9 cellular contexts compared by ENCODE assay signal in the genomic region with DNA sequence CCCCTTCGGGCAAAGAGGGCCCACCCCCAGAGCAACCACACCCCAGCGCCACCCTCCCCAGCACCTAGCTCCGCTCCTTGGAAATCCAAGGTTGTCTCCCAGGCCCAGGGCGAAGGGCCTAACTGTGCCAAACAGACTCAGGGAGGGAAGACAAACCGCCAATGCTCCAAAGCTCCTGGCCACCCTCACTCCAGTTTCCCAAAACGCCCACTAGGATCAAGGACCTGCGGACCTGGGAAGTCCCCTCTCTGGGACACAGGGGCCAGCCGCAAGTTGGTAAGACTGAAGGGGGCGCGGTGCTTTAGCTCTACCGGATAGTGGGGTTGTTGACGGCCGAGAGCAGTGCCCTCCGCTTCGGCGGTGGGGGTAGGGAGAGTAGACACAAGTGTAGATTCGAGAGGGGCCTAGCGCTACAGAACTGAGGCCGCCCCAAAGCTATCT. TPM values are rescaled to one million over a fixed set of nuclear protein-coding genes. Genes with fewer than 3 reads are reported as not detected.
DNase-seq lines count a peak whose midpoint lies in the region; FAIRE-seq and TF ChIP-seq lines count a peak whose summit lies in the region.
"Had no signal": no experiment of that assay in that cellular context is flagged by ENCODE, and none has a peak within 500 bp of the region (broad histone marks: within the 10 kb centered on the region; RNA-seq: fewer than 3 reads in every experiment).

No MANE protein-coding gene starts in this region.

- H4K20me1 ChIP-seq in OCI-LY7 (ENCODE audit: insufficient read depth, low read length): no peaks in the 10 kb centered on the region

- CTCF ChIA-PET in OCI-LY7 (lab: Charles Lee; ENCODE audit: unreplicated experiment): interaction anchor here (0.5 kb wide), 1 partner anchor 788 kb away, joined by 3 read pairs; no protein-coding TSS in a partner anchor

- H3K27me3 ChIP-seq in HUES6 (ENCODE audit: control insufficient read depth, insufficient read depth, low read length): peaks cover 26% of the 10 kb centered on the region; the same call in 1 of the 2 replicates
- H3K27me3 ChIP-seq in adrenal gland: no peaks in the 10 kb centered on the region
- peaks cover 39% of the 10 kb centered on the region for H3K27me3 ChIP-seq in iPS-20b (ENCODE audit: insufficient read depth, low read length)
- no peaks in the 10 kb centered on the region for H3K27me3 ChIP-seq in small intestine (ENCODE audit: control insufficient read depth in 2 of 2, insufficient read depth in 2 of 2, low read length in 2 of 2)

- no peak for FAIRE-seq in small intestine (lab: Jason Lieb, UNC)

- H3K27ac ChIP-seq in HUES6 (ENCODE audit: low read depth, low read length): no peak overlapping the region
- peak overlapping the region in 2 of 5 donors; percentile 77 to 87 for H3K27ac ChIP-seq in adrenal gland
- H3K27ac ChIP-seq in iPS-20b (ENCODE audit: low read length): no peak overlapping the region
- H3K27ac ChIP-seq in small intestine (ENCODE audit: low read depth in 1 of 2, low read length in 1 of 2): peak overlapping the region; percentile 81
- H3K27ac ChIP-seq in OCI-LY7 (ENCODE audit: low read depth, low read length, poor library complexity, severe bottlenecking): no peak overlapping the region

- peaks cover 7% of the 10 kb centered on the region for H3K4me1 ChIP-seq in HUES6 (ENCODE audit: control insufficient read depth, insufficient read depth, low read length)
- peaks cover 22 to 51% of the 10 kb centered on the region in 2 donors for H3K4me1 ChIP-seq in adrenal gland (replicated peaks in 1 of 2)
- H3K4me1 ChIP-seq in iPS-20b (ENCODE audit: insufficient read depth, low read length): peaks cover 3% of the 10 kb centered on the region
- peaks cover 3 to 11% of the 10 kb centered on the region in 2 donors for H3K4me1 ChIP-seq in small intestine (ENCODE audit: control insufficient read depth in 2 of 2, insufficient read depth in 1 of 2, low read depth in 1 of 2, low read length in 1 of 2)
- H3K4me1 ChIP-seq in OCI-LY7 (ENCODE audit: insufficient read depth, low read length, poor library complexity, severe bottlenecking): no peaks in the 10 kb centered on the region

- no peaks in the 10 kb centered on the region for H3K9me2 ChIP-seq in OCI-LY7 (ENCODE audit: insufficient read depth, low read length)

- no peaks in the 10 kb centered on the region for H3K79me2 ChIP-seq in OCI-LY7 (ENCODE audit: insufficient read depth, low read depth, low read length)

- POLR2A ChIA-PET in OCI-LY7 (lab: Charles Lee): interaction anchor here (0.8 kb wide), 1 partner anchor 18 kb away, joined by 7 read pairs; no protein-coding TSS in a partner anchor

- H2AFZ ChIP-seq in OCI-LY7 (ENCODE audit: low read length): no peak overlapping the region

- no peak overlapping the region for H3K4me2 ChIP-seq in OCI-LY7 (ENCODE audit: low read length)

- no TSS peak for BruUV-seq in OCI-LY7 (replicated peaks; lab: Mats Ljungman, UMichigan)

- no peak for TF ChIP-seq POLR2A in adrenal gland (IDR thresholded peaks at IDR 0.05)

- DNase-seq in adrenal gland (peak in 6 of 7 donors; percentile 16 to 57 (median 29)), small intestine (peak; percentile 54), SKM-1 treated with dmso at 0.1 percent for 144 hours (lab: John Stamatoyannopoulos, UW; ENCODE audit: unreplicated experiment) (no peak), OCI-LY7 (ENCODE audit: low spot score) (no peak), hippocampal formation (lab: John Stamatoyannopoulos, UW) (no peak)
- DNase-seq: midbrain, NCI-H82 had no signal

- intact Hi-C loops in adrenal gland (cut with DNase I) (no loop called here), OCI-LY7 (cut with micrococcal nuclease; ENCODE audit: unreplicated experiment) (no loop called here)

- peak overlapping the region; percentile 97 for H3K4me3 ChIP-seq in HUES6 (ENCODE audit: low read depth, low read length)
- H3K4me3 ChIP-seq in adrenal gland: peak overlapping the region in 2 of 4 donors; percentile 27 to 65
- H3K4me3 ChIP-seq in iPS-20b (ENCODE audit: low read length): peak overlapping the region; percentile 90
- peak overlapping the region; percentile 39 to 74 for H3K4me3 ChIP-seq in small intestine (ENCODE audit: low read depth in 1 of 2, low read length in 2 of 2)
- H3K4me3 ChIP-seq in OCI-LY7 (ENCODE audit: low read depth, low read length, poor library complexity, severe bottlenecking): no peak overlapping the region

- TF ChIP-seq CTCF in adrenal gland (IDR thresholded peaks at IDR 0.05): no peak
- TF ChIP-seq CTCF in OCI-LY7 (conservative IDR thresholded peaks at IDR 0.05; ENCODE audit: low read length): no peak

- H3K9ac ChIP-seq in HUES6 (ENCODE audit: low read length): peak overlapping the region; percentile 55
- peak overlapping the region; percentile 70; the same call in 1 of the 2 replicates for H3K9ac ChIP-seq in iPS-20b (ENCODE audit: low read depth, low read length)

- no peaks in the 10 kb centered on the region for H3K36me3 ChIP-seq in HUES6 (ENCODE audit: control insufficient read depth, insufficient read depth, low read length)
- H3K36me3 ChIP-seq in adrenal gland (replicated peaks in 1 of 2): no peaks in the 10 kb centered on the region
- no peaks in the 10 kb centered on the region for H3K36me3 ChIP-seq in iPS-20b (ENCODE audit: insufficient read depth, low read depth, low read length)
- peaks cover 0 to 2% of the 10 kb centered on the region in 2 donors for H3K36me3 ChIP-seq in small intestine (ENCODE audit: control insufficient read depth in 2 of 2, insufficient read depth in 2 of 2, low read length in 2 of 2)
- H3K36me3 ChIP-seq in OCI-LY7 (ENCODE audit: insufficient read depth, low read length): no peaks in the 10 kb centered on the region

- WGBS in adrenal gland, 4 donors: 25 to 60% (median 37%) methylated on average over 9 to 19 of the region's 19 CpGs
- WGBS in small intestine, 3 donors: 16 to 33% (median 16%) methylated on average over 19 of the region's 19 CpGs

- H3K9me3 ChIP-seq in HUES6 (ENCODE audit: control insufficient read depth, insufficient read depth, low read depth, low read length): no peaks in the 10 kb centered on the region
- no peaks in the 10 kb centered on the region for H3K9me3 ChIP-seq in adrenal gland (replicated peaks in 1 of 3)
- no peaks in the 10 kb centered on the region for H3K9me3 ChIP-seq in iPS-20b (ENCODE audit: insufficient read depth, low read depth, low read length)
- H3K9me3 ChIP-seq in small intestine (ENCODE audit: control insufficient read depth, low read depth): no peaks in the 10 kb centered on the region
- H3K9me3 ChIP-seq in OCI-LY7 (ENCODE audit: low read length): no peaks in the 10 kb centered on the region

RNA-seq across cellular contexts. Expression of a gene that starts 0.6 kb away (rescaled TPM):
- total RNA-seq in adrenal gland (10 to 100 TPM in 7 of 8 donors, 1 to 10 TPM in 1; 8.1 to 60.2 (median 38.1) TPM), OCI-LY7 (2022) (not detected in 2 replicates)
- polyA plus RNA-seq in adrenal gland (1 to 10 TPM; 5.4 to 9.8 (median 8.5) TPM), small intestine (10 to 100 TPM; 26.8 to 34.9 (median 29.5) TPM)
- not detected in 2 replicates for total RNA-seq in OCI-LY7 (2014; rRNA removed; shearing (Covaris generic))

RNA-seq across cellular contexts. Expression of a gene that starts 21.0 kb away (rescaled TPM):
- 1 to 10 TPM; 1.1 to 2.6 (median 2.2) TPM for total RNA-seq in adrenal gland
- 1 to 10 TPM in 2 of 3 donors, under 1 TPM in 1; 0.98 to 4.0 (median 1.0) TPM for polyA plus RNA-seq in adrenal gland
- polyA plus RNA-seq in small intestine: 1 to 10 TPM in 1 of 3 donors, under 1 TPM in 2; 0.45 to 2.0 (median 0.81) TPM
- 3.7 and 4.4 TPM in 2 replicates for total RNA-seq in OCI-LY7 (2014; rRNA removed; shearing (Covaris generic))
- 4.2 and 5.0 TPM in 2 replicates for total RNA-seq in OCI-LY7 (2022)

RNA-seq across cellular contexts. Expression of a gene that starts 22.4 kb away (rescaled TPM):
- 10 to 100 TPM in 1 of 8 donors, 1 to 10 TPM in 7; 5.3 to 11.0 (median 7.8) TPM for total RNA-seq in adrenal gland
- 1 to 10 TPM; 2.2 to 8.8 (median 2.4) TPM for polyA plus RNA-seq in adrenal gland
- polyA plus RNA-seq in small intestine: 1 to 10 TPM in 2 of 3 donors, under 1 TPM in 1; 0.89 to 3.4 (median 1.1) TPM
- total RNA-seq in OCI-LY7 (2014; rRNA removed; shearing (Covaris generic)): 10.4 and 12.8 TPM in 2 replicates
- total RNA-seq in OCI-LY7 (2022): 8.4 and 10.5 TPM in 2 replicates

RNA-seq across cellular contexts. Expression of a gene that starts 49.5 kb away (rescaled TPM):
- total RNA-seq in adrenal gland (1 to 10 TPM in 7 of 8 donors, under 1 TPM in 1; 0.88 to 9.8 (median 2.0) TPM), OCI-LY7 (2022) (46.6 and 53.6 TPM in 2 replicates)
- polyA plus RNA-seq in adrenal gland (1 to 10 TPM; 1.0 to 3.8 (median 2.2) TPM), small intestine (1 to 10 TPM; 1.1 to 8.4 (median 3.3) TPM)
- 22.1 and 24.3 TPM in 2 replicates for total RNA-seq in OCI-LY7 (2014; rRNA removed; shearing (Covaris generic))

Comparison
In these comparisons a context has a peak if more than half of its experiments do, and no peak if none do; other contexts are left out.
1. H3K27ac ChIP-seq: peak in small intestine (2 of 2); none in HUES6 (single experiment), iPS-20b (single experiment) and OCI-LY7 (single experiment).
2. DNase-seq: peak in adrenal gland (6 of 7) and small intestine (single experiment); none in SKM-1 treated with dmso at 0.1 percent for 144 hours (single experiment), OCI-LY7 (single experiment) and hippocampal formation (0 of 2).
3. RNA of a gene that starts 0.6 kb away (total RNA-seq): 8.1 to 60.2 TPM in adrenal gland; not detected in OCI-LY7; every median in the first group is over 4 times any median in the second.